In the genomic region with DNA sequence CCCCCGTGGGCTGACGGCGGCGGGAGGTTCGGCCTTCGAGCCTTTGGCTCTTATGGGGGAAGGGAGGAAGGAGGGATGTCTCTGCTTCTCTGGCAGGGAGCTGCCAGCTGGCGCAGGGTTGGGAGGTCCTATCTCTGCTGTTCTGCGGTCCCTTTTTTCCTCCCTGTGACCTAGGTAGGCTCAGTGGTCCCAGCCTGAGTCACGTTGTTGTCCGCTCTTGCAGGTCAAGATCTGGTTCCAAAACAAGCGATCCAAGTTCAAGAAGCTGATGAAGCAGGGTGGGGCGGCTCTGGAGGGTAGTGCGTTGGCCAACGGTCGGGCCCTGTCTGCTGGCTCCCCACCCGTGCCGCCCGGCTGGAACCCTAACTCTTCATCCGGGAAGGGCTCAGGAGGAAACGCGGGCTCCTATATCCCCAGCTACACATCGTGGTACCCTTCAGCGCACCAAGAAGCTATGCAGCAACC, we compare ENCODE assay signal across 11 cellular contexts. TPM values are rescaled to one million over a fixed set of nuclear protein-coding genes. Genes with fewer than 3 reads are reported as not detected.
DNase-seq lines count a peak whose midpoint lies in the region; ATAC-seq and TF ChIP-seq lines count a peak whose summit lies in the region.
"Had no signal": no experiment of that assay in that cellular context is flagged by ENCODE, and none has a peak within 500 bp of the region (broad histone marks: within the 10 kb centered on the region; RNA-seq: fewer than 3 reads in every experiment).

No MANE protein-coding gene starts in this region.

- peak overlapping the region; percentile 15 for H3K9ac ChIP-seq in HUES6 (ENCODE audit: low read length)

- ATAC-seq in HG03342 (IDR thresholded peaks at IDR 0.05; ENCODE audit: unreplicated experiment), result no peak
- ATAC-seq in GM19397 (IDR thresholded peaks at IDR 0.05; ENCODE audit: unreplicated experiment), result no peak

- H3K27ac Mint-ChIP-seq in CD8-positive, alpha-beta memory T cell, result peak overlapping the region in 6 of 8 donors; percentile 11 to 92 (median 73)
- H3K27ac Mint-ChIP-seq in neural crest cell (ENCODE audit: unreplicated experiment), result no peak overlapping the region

- POLR2A ChIA-PET in CD8-positive, alpha-beta memory T cell (lab: Charles Lee), result interaction anchor here (1.0 to 1.3 kb wide), 3 partner anchors 9 to 13 kb away, joined by 3 to 6 read pairs (median 3); no protein-coding TSS in a partner anchor

- peaks cover 98% of the 10 kb centered on the region in 2 donors for H3K27me3 Mint-ChIP-seq in CD8-positive, alpha-beta memory T cell
- H3K27me3 Mint-ChIP-seq in neural crest cell (ENCODE audit: low read depth), result peaks cover 99% of the 10 kb centered on the region

- peaks cover 99% of the 10 kb centered on the region for H3K27me3 ChIP-seq in CD8-positive, alpha-beta memory T cell (ENCODE audit: insufficient read depth, low read length, poor library complexity, severe bottlenecking)
- peaks cover 100% of the 10 kb centered on the region for H3K27me3 ChIP-seq in HUES6 (ENCODE audit: control insufficient read depth, insufficient read depth, low read length)
- H3K27me3 ChIP-seq: MG63 had no signal

- H3K9me3 Mint-ChIP-seq in CD8-positive, alpha-beta memory T cell, result peaks cover 3 to 45% (median 16%) of the 10 kb centered on the region in 5 donors
- no peaks in the 10 kb centered on the region for H3K9me3 Mint-ChIP-seq in neural crest cell

- no peak overlapping the region for H3K4me3 ChIP-seq in CD8-positive, alpha-beta memory T cell (ENCODE audit: low read length)
- H3K4me3 ChIP-seq in HUES6 (ENCODE audit: low read depth, low read length) (peak overlapping the region; percentile 69), coronary artery (peak overlapping the region; percentile 75)
- H3K4me3 ChIP-seq: MG63 had no signal

- H3K4me3 Mint-ChIP-seq in CD8-positive, alpha-beta memory T cell, result peak overlapping the region in 6 of 7 donors; percentile 54 to 87 (median 72)
- peak overlapping the region; percentile 99 for H3K4me3 Mint-ChIP-seq in neural crest cell

- H3K36me3 Mint-ChIP-seq in CD8-positive, alpha-beta memory T cell, result no peaks in the 10 kb centered on the region
- H3K36me3 Mint-ChIP-seq in neural crest cell (ENCODE audit: low read depth), result peaks cover 27% of the 10 kb centered on the region

- TF ChIP-seq CTCF in coronary artery (IDR thresholded peaks at IDR 0.05) (no peak), neural crest cell (conservative IDR thresholded peaks at IDR 0.05) (no peak)

- H3K27ac ChIP-seq in CD8-positive, alpha-beta memory T cell (ENCODE audit: low read depth, low read length), result no peak overlapping the region
- H3K27ac ChIP-seq in HUES6 (ENCODE audit: low read depth, low read length) (no peak overlapping the region), coronary artery (no peak overlapping the region)
- H3K27ac ChIP-seq: spleen had no signal

- DNase-seq in CD8-positive, alpha-beta memory T cell, result peak in 1 of 5 donors; percentile 16
- DNase-seq in coronary artery (ENCODE audit: low spot score), result no peak
- DNase-seq in neural crest cell (ENCODE audit: low read depth, low spot score), result peak; percentile 18
- DNase-seq in ureter (ENCODE audit: low spot score), result no peak
- DNase-seq: mesenchymal stem cell, MG63, spleen had no signal

- H3K36me3 ChIP-seq in CD8-positive, alpha-beta memory T cell (ENCODE audit: insufficient read depth, low read length), result no peaks in the 10 kb centered on the region
- H3K36me3 ChIP-seq in HUES6 (ENCODE audit: control insufficient read depth, insufficient read depth, low read length), result no peaks in the 10 kb centered on the region
- H3K36me3 ChIP-seq: spleen had no signal

- no peaks in the 10 kb centered on the region for H3K9me3 ChIP-seq in CD8-positive, alpha-beta memory T cell (ENCODE audit: low read length)
- H3K9me3 ChIP-seq in HUES6 (ENCODE audit: control insufficient read depth, insufficient read depth, low read depth, low read length), result no peaks in the 10 kb centered on the region
- H3K9me3 ChIP-seq: HAP-1, MG63 had no signal

- H3K4me1 ChIP-seq in CD8-positive, alpha-beta memory T cell (ENCODE audit: insufficient read depth, low read length), result peaks cover 56% of the 10 kb centered on the region
- peaks cover 52% of the 10 kb centered on the region for H3K4me1 ChIP-seq in HUES6 (ENCODE audit: control insufficient read depth, insufficient read depth, low read length)

- peaks cover 45 to 58% (median 55%) of the 10 kb centered on the region in 3 donors for H3K4me1 Mint-ChIP-seq in CD8-positive, alpha-beta memory T cell
- H3K4me1 Mint-ChIP-seq in neural crest cell, result peaks cover 56% of the 10 kb centered on the region

- CTCF ChIA-PET in CD8-positive, alpha-beta memory T cell (lab: Charles Lee), result interaction anchor here (3.0 kb wide), 1 partner anchor 14 kb away, joined by 11 read pairs; no protein-coding TSS in a partner anchor

RNA-seq across cellular contexts. Expression of a gene that starts 2.5 kb away (rescaled TPM):
- not detected for total RNA-seq in CD8-positive, alpha-beta memory T cell
- not detected for polyA plus RNA-seq in CD8-positive, alpha-beta memory T cell
- total RNA-seq in neural crest cell, result 48.9 and 51.5 TPM in 2 replicates
- not detected for total RNA-seq in ureter
- total RNA-seq: spleen had no signal

RNA-seq across cellular contexts. Expression of a gene that starts 14.9 kb away (rescaled TPM):
- total RNA-seq in CD8-positive, alpha-beta memory T cell, result under 1 TPM in 1 of 2 experiments, not detected in 1; 0.16 TPM
- not detected for polyA plus RNA-seq in CD8-positive, alpha-beta memory T cell
- total RNA-seq in neural crest cell (21.1 and 22.6 TPM in 2 replicates), ureter (not detected)
- total RNA-seq: spleen had no signal

Comparison
In these comparisons a context has a peak if more than half of its experiments do, and no peak if none do; other contexts are left out.
1. RNA of a gene that starts 2.5 kb away (total RNA-seq): 48.9 to 51.5 TPM in neural crest cell; not detected in CD8-positive, alpha-beta memory T cell and not detected in ureter (single experiment); every median in the first group is over 10 times any median in the second.
2. RNA of a gene that starts 14.9 kb away (total RNA-seq): 21.1 to 22.6 TPM in neural crest cell; 0.16 TPM in CD8-positive, alpha-beta memory T cell and not detected in ureter (single experiment); every median in the first group is over 10 times any median in the second.